ENCODE assay signal across 21 cellular contexts in the genomic region with DNA sequence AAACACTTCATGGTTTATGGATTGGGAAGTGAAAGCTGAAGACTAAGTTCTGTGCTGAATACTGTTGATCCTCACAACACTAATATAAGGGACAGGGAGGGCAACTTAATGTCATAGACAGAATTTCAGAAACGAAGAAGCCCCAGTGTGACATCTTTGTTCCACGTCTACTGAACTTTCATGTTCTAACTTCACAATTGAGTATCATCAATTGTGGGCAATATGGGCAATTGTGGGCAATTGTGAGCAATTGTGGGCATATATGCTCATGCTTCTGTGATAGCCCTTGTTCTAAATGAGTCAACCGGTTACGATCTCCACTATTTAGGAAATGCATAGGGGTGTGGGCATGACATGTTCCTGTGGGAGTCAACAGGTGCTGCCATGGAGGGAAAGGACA. TPM values are rescaled to one million over a fixed set of nuclear protein-coding genes. Genes with fewer than 3 reads are reported as not detected.
DNase-seq lines count a peak whose midpoint lies in the region; ATAC-seq, FAIRE-seq and TF ChIP-seq lines count a peak whose summit lies in the region.
"Had no signal": no experiment of that assay in that cellular context is flagged by ENCODE, and none has a peak within 500 bp of the region (broad histone marks: within the 10 kb centered on the region; RNA-seq: fewer than 3 reads in every experiment).

No MANE protein-coding gene starts in this region.

- peak; percentile 23 for DNase-seq in GM12865 (ENCODE audit: low read depth)
- DNase-seq in stimulated activated CD8-positive, alpha-beta memory T cell treated with anti-CD3 and anti-CD28 coated beads, Interleukin-4, amount 100 ng/mL, for 48 hours = peak; percentile 20
- no peak for DNase-seq in foreskin fibroblast
- no peak for DNase-seq in psoas muscle
- no peak for DNase-seq in frontal cortex (ENCODE audit: low spot score in 2 of 2)
- DNase-seq: activated CD4-positive, alpha-beta T cell treated with anti-CD3 and anti-CD28 coated beads, Interleukin-2, amount 50 U/mL, for 1 hour; activated naive CD4-positive, alpha-beta T cell treated with anti-CD3 and anti-CD28 coated beads, Interleukin-2, amount 50 U/mL, for 16 hours; body of pancreas; colonic mucosa; GF-D8; KBM-7; NCI-H1105; NCI-H524 treated with DMSO at 0.1 percent for 48 hours; ovary; right lobe of liver had no signal

- ATAC-seq in HG03442 (IDR thresholded peaks at IDR 0.05; ENCODE audit: unreplicated experiment) (peak; percentile 39), psoas muscle (no peak)
- ATAC-seq: body of pancreas, GM23338 had no signal

- H3K27me3 ChIP-seq in SU-DHL-6 (ENCODE audit: low read length) (no peaks in the 10 kb centered on the region), psoas muscle (ENCODE audit: insufficient read depth in 3 of 3, low read length in 2 of 3) (peaks cover 0 to 15% (median 0%) of the 10 kb centered on the region in 3 donors)
- H3K27me3 ChIP-seq: body of pancreas, ovary, right lobe of liver, vagina had no signal

- H2AFZ ChIP-seq in SU-DHL-6 (ENCODE audit: low read depth, low read length, severe bottlenecking) = no peak overlapping the region
- H2AFZ ChIP-seq: GM23338 had no signal

- peak overlapping the region; percentile 61 for H3K4me2 ChIP-seq in SU-DHL-6 (ENCODE audit: low read depth, low read length, poor library complexity, severe bottlenecking)
- H3K4me2 ChIP-seq: GM23338 had no signal

- intact Hi-C loops in psoas muscle (cut with DNase I) = no loop called here

- H3K4me3 ChIP-seq in GM12865 (ENCODE audit: low read depth, low read length) = no peak overlapping the region
- no peak overlapping the region for H3K4me3 ChIP-seq in SU-DHL-6 (ENCODE audit: insufficient read depth, low read length, poor library complexity, severe bottlenecking)
- H3K4me3 ChIP-seq in foreskin fibroblast (ENCODE audit: low read depth in 1 of 2, low read length in 2 of 2) = no peak overlapping the region
- H3K4me3 ChIP-seq in psoas muscle = no peak overlapping the region
- H3K4me3 ChIP-seq: body of pancreas, colonic mucosa, GM23338, ovary, right lobe of liver, vagina had no signal

- TF ChIP-seq CTCF in GM12865 (IDR thresholded peaks at IDR 0.05; ENCODE audit: insufficient read depth, low read depth, low read length, missing control alignments) (no peak), SU-DHL-6 (IDR thresholded peaks at IDR 0.05; ENCODE audit: insufficient read depth, low read length, poor library complexity, severe bottlenecking) (no peak), foreskin fibroblast (IDR thresholded peaks at IDR 0.05; ENCODE audit: low read depth, low read length) (no peak), psoas muscle (IDR thresholded peaks at IDR 0.05) (no peak)

- peaks cover 27% of the 10 kb centered on the region for H3F3A ChIP-seq in SU-DHL-6 (ENCODE audit: insufficient read depth)

- no peak overlapping the region for H3K9ac ChIP-seq in SU-DHL-6 (ENCODE audit: low read length)

- no peaks in the 10 kb centered on the region for H4K20me1 ChIP-seq in SU-DHL-6 (ENCODE audit: low read depth, low read length)

- H3K9me2 ChIP-seq in SU-DHL-6 (replicated peaks; ENCODE audit: insufficient read depth, low read length) = no peaks in the 10 kb centered on the region

- 66 to 79% (median 71%) methylated on average over 4 of the region's 4 CpGs for WGBS in psoas muscle, 3 donors

- H3K9me3 ChIP-seq in SU-DHL-6 (ENCODE audit: insufficient read depth, low read length) = no peaks in the 10 kb centered on the region
- H3K9me3 ChIP-seq in psoas muscle = no peaks in the 10 kb centered on the region
- H3K9me3 ChIP-seq: body of pancreas, colonic mucosa, ovary, right lobe of liver, vagina had no signal

- no peaks in the 10 kb centered on the region for H3K36me3 ChIP-seq in SU-DHL-6 (ENCODE audit: low read length)
- H3K36me3 ChIP-seq in psoas muscle (ENCODE audit: insufficient read depth in 1 of 2, low read depth in 1 of 2) = no peaks in the 10 kb centered on the region
- H3K36me3 ChIP-seq: colonic mucosa, ovary, right lobe of liver, vagina had no signal

- peak overlapping the region; percentile 58; the same call in 1 of the 2 replicates for H3K27ac ChIP-seq in SU-DHL-6 (ENCODE audit: low read depth, low read length)
- H3K27ac ChIP-seq in psoas muscle = no peak overlapping the region
- H3K27ac ChIP-seq: body of pancreas, colonic mucosa, ovary, right lobe of liver, vagina had no signal

- H3K4me1 ChIP-seq in psoas muscle = no peaks in the 10 kb centered on the region
- H3K4me1 ChIP-seq: body of pancreas, colonic mucosa, right lobe of liver, vagina had no signal

- no peaks in the 10 kb centered on the region for H3K79me2 ChIP-seq in SU-DHL-6 (ENCODE audit: insufficient read depth, low read length)

- no peak for FAIRE-seq in frontal cortex (lab: Jason Lieb, UNC)
- FAIRE-seq: D721Med, endometrium had no signal

RNA-seq across cellular contexts. Expression of a gene that starts 33.7 kb away (rescaled TPM):
- total RNA-seq in psoas muscle (10 to 100 TPM in 2 of 4 donors, 1 to 10 TPM in 2; 6.0 to 11.3 (median 8.3) TPM), frontal cortex (10.6 TPM)
- 1 to 10 TPM in 2 of 3 donors, under 1 TPM in 1; 0.63 to 1.4 (median 1.2) TPM for polyA plus RNA-seq in psoas muscle
- total RNA-seq: GM23338 had no signal

RNA-seq across cellular contexts. Expression of a gene that starts 33.8 kb away (rescaled TPM):
- total RNA-seq in psoas muscle = 10 to 100 TPM; 12.8 to 16.9 (median 14.5) TPM
- 10 to 100 TPM in 2 of 3 donors, 1 to 10 TPM in 1; 9.1 to 12.5 (median 11.2) TPM for polyA plus RNA-seq in psoas muscle
- total RNA-seq in frontal cortex = 27.3 TPM

Comparison
In these comparisons a context has a peak if more than half of its experiments do, and no peak if none do; other contexts are left out.
1. DNase-seq: peak in GM12865 (single experiment) and stimulated activated CD8-positive, alpha-beta memory T cell treated with anti-CD3 and anti-CD28 coated beads, Interleukin-4, amount 100 ng/mL, for 48 hours (single experiment); none in foreskin fibroblast (0 of 2), psoas muscle (0 of 2) and frontal cortex (0 of 2).